In the genomic region with DNA sequence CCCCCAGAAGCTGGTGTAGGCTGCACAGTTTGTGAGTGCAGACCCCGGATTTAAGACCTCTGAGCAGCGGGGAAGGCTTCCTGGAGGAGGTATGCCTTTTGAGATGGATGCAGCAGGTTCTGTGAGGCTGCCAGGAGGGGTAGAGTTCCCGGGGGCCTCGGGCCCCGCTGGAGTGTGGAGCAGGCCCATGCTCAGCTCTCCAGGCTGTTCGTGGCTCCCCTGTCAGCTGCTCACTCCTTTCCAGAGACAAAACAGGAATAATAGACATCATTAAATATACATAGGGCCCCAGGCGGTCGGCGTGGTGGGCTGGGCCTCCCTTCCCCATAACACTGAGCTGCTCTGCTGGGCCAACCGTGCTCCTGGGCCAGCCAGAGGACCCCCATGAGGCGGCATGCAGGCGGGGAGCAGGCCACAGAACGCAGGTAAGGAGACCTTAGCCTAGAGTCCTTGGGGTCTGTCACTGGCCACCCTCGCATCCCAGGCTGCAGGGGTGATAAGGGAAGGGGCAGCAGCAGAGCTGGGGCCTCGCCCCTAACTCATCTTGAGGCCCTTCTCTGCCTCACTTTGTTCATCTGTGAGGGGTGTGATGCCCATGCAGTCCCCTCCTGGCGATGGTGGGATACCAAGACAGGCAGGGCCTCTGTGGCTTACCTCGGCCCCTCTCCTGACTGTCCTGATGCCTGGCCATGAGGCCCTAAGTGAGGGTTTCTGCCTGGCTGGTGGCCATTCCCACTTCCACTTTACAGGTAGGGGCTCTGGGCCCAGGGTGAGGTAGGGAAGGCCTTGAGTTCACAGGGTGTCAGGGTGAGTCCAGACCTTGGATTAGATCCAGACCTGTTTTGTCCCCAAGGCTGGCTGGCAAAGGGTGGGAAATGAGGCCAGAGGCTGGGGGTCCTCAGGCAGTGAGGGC, we compare ENCODE assay signal across 1 cellular context.
TF ChIP-seq lines count a peak whose summit lies in the region.

Gene MYO15A (plus strand): TSS at position 357 of the 913 bp plus-strand sequence. CDS start 10,045 bp downstream, outside the sequence.

TF ChIP-seq in GM12878, 131 proteins besides CTCF, POLR2A, EP300 and RAD21:
- no peak for TF ChIP-seq POU2F2 (IDR thresholded peaks at IDR 0.05; ENCODE audit: borderline replicate concordance, low read depth, low read length)
- no peak for TF ChIP-seq RCOR1 (conservative IDR thresholded peaks at IDR 0.05; ENCODE audit: low read depth, low read length)
- TF ChIP-seq, protein P1, sequence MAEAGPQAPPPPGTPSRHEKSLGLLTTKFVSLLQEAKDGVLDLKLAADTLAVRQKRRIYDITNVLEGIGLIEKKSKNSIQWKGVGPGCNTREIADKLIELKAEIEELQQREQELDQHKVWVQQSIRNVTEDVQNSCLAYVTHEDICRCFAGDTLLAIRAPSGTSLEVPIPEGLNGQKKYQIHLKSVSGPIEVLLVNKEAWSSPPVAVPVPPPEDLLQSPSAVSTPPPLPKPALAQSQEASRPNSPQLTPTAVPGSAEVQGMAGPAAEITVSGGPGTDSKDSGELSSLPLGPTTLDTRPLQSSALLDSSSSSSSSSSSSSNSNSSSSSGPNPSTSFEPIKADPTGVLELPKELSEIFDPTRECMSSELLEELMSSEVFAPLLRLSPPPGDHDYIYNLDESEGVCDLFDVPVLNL (IDR thresholded peaks at IDR 0.05; ENCODE audit: low read depth, low read length): no peak
- TF ChIP-seq STAT1 (conservative IDR thresholded peaks at IDR 0.05): no peak
- TF ChIP-seq, protein P2, sequence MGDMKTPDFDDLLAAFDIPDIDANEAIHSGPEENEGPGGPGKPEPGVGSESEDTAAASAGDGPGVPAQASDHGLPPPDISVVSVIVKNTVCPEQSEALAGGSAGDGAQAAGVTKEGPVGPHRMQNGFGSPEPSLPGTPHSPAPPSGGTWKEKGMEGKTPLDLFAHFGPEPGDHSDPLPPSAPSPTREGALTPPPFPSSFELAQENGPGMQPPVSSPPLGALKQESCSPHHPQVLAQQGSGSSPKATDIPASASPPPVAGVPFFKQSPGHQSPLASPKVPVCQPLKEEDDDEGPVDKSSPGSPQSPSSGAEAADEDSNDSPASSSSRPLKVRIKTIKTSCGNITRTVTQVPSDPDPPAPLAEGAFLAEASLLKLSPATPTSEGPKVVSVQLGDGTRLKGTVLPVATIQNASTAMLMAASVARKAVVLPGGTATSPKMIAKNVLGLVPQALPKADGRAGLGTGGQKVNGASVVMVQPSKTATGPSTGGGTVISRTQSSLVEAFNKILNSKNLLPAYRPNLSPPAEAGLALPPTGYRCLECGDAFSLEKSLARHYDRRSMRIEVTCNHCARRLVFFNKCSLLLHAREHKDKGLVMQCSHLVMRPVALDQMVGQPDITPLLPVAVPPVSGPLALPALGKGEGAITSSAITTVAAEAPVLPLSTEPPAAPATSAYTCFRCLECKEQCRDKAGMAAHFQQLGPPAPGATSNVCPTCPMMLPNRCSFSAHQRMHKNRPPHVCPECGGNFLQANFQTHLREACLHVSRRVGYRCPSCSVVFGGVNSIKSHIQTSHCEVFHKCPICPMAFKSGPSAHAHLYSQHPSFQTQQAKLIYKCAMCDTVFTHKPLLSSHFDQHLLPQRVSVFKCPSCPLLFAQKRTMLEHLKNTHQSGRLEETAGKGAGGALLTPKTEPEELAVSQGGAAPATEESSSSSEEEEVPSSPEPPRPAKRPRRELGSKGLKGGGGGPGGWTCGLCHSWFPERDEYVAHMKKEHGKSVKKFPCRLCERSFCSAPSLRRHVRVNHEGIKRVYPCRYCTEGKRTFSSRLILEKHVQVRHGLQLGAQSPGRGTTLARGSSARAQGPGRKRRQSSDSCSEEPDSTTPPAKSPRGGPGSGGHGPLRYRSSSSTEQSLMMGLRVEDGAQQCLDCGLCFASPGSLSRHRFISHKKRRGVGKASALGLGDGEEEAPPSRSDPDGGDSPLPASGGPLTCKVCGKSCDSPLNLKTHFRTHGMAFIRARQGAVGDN (IDR thresholded peaks at IDR 0.05): no peak
- no peak for TF ChIP-seq MLLT1 (IDR thresholded peaks at IDR 0.05)
- TF ChIP-seq ZBTB40 (IDR thresholded peaks at IDR 0.05; ENCODE audit: borderline replicate concordance): no peak
- TF ChIP-seq, protein P3, sequence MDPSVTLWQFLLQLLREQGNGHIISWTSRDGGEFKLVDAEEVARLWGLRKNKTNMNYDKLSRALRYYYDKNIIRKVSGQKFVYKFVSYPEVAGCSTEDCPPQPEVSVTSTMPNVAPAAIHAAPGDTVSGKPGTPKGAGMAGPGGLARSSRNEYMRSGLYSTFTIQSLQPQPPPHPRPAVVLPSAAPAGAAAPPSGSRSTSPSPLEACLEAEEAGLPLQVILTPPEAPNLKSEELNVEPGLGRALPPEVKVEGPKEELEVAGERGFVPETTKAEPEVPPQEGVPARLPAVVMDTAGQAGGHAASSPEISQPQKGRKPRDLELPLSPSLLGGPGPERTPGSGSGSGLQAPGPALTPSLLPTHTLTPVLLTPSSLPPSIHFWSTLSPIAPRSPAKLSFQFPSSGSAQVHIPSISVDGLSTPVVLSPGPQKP (IDR thresholded peaks at IDR 0.05; ENCODE audit: low read depth, low read length): no peak
- TF ChIP-seq MTA2 (IDR thresholded peaks at IDR 0.05; ENCODE audit: low read depth): no peak
- no peak for TF ChIP-seq EGR1 (IDR thresholded peaks at IDR 0.05; ENCODE audit: borderline replicate concordance in 1 of 2, low read depth in 2 of 2, low read length in 2 of 2)
- no peak for TF ChIP-seq SRF (IDR thresholded peaks at IDR 0.05; ENCODE audit: low read depth in 2 of 2, low read length in 2 of 2)
- no peak for TF ChIP-seq SIX5 (IDR thresholded peaks at IDR 0.05; ENCODE audit: low read depth, low read length, severe bottlenecking)
